27 cellular contexts compared by ENCODE assay signal in genomic region chr4:122707503-122707902, GRCh38.
"Had no signal": no experiment of that assay in that cellular context is flagged by ENCODE, and none has a peak within 500 bp of the region (broad histone marks: within the 10 kb centered on the region; RNA-seq: fewer than 3 reads in every experiment).

No MANE protein-coding gene starts in this region.

- H2AFZ ChIP-seq: hepatocyte had no signal

- ATAC-seq: activated CD8-positive, alpha-beta T cell treated with anti-CD3 and anti-CD28 coated beads for 36 hours; gastroesophageal sphincter; mucosa of descending colon; pancreas; sciatic nerve had no signal

- H3K36me3 ChIP-seq: brain microvascular endothelial cell, gastroesophageal sphincter, neutrophil, pancreas, prostate gland, stomach, thyroid gland, upper lobe of left lung, vagina had no signal

- H3K4me1 ChIP-seq: gastroesophageal sphincter, pancreas, prostate gland, thyroid gland, upper lobe of left lung, vagina had no signal

- H3K9me3 ChIP-seq: gastroesophageal sphincter, left ventricle myocardium inferior, mucosa of descending colon, neutrophil, pancreas, prostate gland, stomach, thyroid gland, upper lobe of left lung, vagina had no signal

- H3K79me2 ChIP-seq: hepatocyte had no signal

- H3K36me3 Mint-ChIP-seq: activated naive CD8-positive, alpha-beta T cell had no signal

- H3K27me3 ChIP-seq: brain microvascular endothelial cell, gastroesophageal sphincter, hepatocyte, pancreas, stomach, thyroid gland, upper lobe of left lung, vagina had no signal

- DNase-seq: activated CD4-positive, CD25-positive, alpha-beta regulatory T cell treated with anti-CD3 and anti-CD28 coated beads, Interleukin-2, amount 50 U/mL, for 72 hours; activated CD8-positive, alpha-beta T cell treated with anti-CD3 and anti-CD28 coated beads for 36 hours; activated effector memory CD4-positive, alpha-beta T cell treated with Interleukin-2 at 50 U/mL for 16 hours; activated T-cell treated with anti-CD3 and anti-CD28 coated beads for 4 hours; brain microvascular endothelial cell; cortex of kidney; islet precursor cell; left ventricle myocardium inferior; mucosa of descending colon; nephron progenitor cell; pancreas; retina; stimulated activated CD4-positive, alpha-beta T cell treated with anti-CD3 and anti-CD28 coated beads, Interleukin-12 subunit alpha, Interleukin-12 subunit beta, amount 100 ng/mL, for 4 hours; stimulated activated CD4-positive, alpha-beta T cell treated with anti-CD3 and anti-CD28 coated beads, Interleukin-4, amount 100 ng/mL, for 1 hour; stomach; T1000; thyroid gland; upper lobe of left lung had no signal

- H3K27ac ChIP-seq: brain microvascular endothelial cell, gastroesophageal sphincter, hepatocyte, left ventricle myocardium inferior, neutrophil, pancreas, prostate gland, skin epidermis, stomach, thyroid gland, upper lobe of left lung, vagina had no signal

- H3K9me3 Mint-ChIP-seq: activated CD8-positive, alpha-beta T cell treated with anti-CD3 and anti-CD28 coated beads for 36 hours; nephron progenitor cell had no signal

- H3K4me3 ChIP-seq: gastroesophageal sphincter, hepatocyte, left ventricle myocardium inferior, lung, mucosa of descending colon, pancreas, prostate gland, skin epidermis, stomach, thyroid gland, upper lobe of left lung, vagina had no signal

- H3K27ac Mint-ChIP-seq: activated CD8-positive, alpha-beta T cell treated with anti-CD3 and anti-CD28 coated beads for 36 hours; activated naive CD8-positive, alpha-beta T cell; nephron progenitor cell had no signal

- H3K4me2 ChIP-seq: hepatocyte had no signal

- H3K4me3 Mint-ChIP-seq: activated CD8-positive, alpha-beta T cell treated with anti-CD3 and anti-CD28 coated beads for 36 hours; activated naive CD8-positive, alpha-beta T cell; nephron progenitor cell had no signal
